In the genomic region with DNA sequence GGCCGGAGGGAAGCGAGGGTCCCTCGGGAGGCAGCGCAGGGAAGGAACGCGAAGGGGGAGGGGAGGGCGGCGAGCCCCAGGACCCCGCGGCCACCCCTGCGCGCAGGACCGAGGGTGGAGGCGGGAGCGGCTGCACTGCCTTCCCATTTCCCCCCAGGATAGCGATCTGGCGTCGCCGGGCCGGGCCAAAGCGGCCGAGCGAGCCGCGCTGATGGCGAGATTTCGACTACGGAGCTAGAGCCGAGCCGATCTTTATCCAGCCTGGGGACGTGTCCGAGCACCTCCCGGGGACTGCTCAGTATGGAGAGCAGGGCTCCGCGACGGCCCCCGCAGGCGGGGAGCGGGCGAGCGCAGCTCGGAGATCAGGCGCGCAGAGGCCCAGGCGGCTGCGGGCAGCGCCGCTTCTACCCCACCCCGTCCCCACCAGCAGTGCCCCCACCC, we compare ENCODE assay signal across 11 cellular contexts. TPM values are rescaled to one million over a fixed set of nuclear protein-coding genes. Genes with fewer than 3 reads are reported as not detected.
DNase-seq lines count a peak whose midpoint lies in the region; ATAC-seq and TF ChIP-seq lines count a peak whose summit lies in the region.
"Had no signal": no experiment of that assay in that cellular context is flagged by ENCODE, and none has a peak within 500 bp of the region (broad histone marks: within the 10 kb centered on the region; RNA-seq: fewer than 3 reads in every experiment).

No MANE protein-coding gene starts in this region.

- ATAC-seq in right cardiac atrium (peak; percentile 36 to 42), psoas muscle (peak in 1 of 4 donors; percentile 21), HG03378 (IDR thresholded peaks at IDR 0.05; ENCODE audit: unreplicated experiment) (no peak)
- ATAC-seq: activated T-helper 17 cell treated with anti-CD3 and anti-CD28 coated beads, Interleukin-2, amount 50 U/mL, for 72 hours had no signal

- no peak overlapping the region for H3K27ac ChIP-seq in BLaER1 treated with 17β-estradiol and CSF1 and Interleukin-3, amounts not matched to agents 10 nM and 100 nM
- H3K27ac ChIP-seq in right cardiac atrium (ENCODE audit: low read length) (no peak overlapping the region), psoas muscle (no peak overlapping the region)

- peaks cover 56 to 85% (median 70%) of the 10 kb centered on the region in 11 experiments for H3K27me3 ChIP-seq in BLaER1 treated with 17β-estradiol and CSF1 and Interleukin-3, amounts not matched to agents 10 nM and 100 nM
- H3K27me3 ChIP-seq in adipocyte (replicated peaks; ENCODE audit: control insufficient read depth, insufficient read depth, low read length) (peaks cover 74% of the 10 kb centered on the region), right cardiac atrium (ENCODE audit: control insufficient read depth, insufficient read depth) (no peaks in the 10 kb centered on the region), psoas muscle (ENCODE audit: insufficient read depth in 3 of 3, low read length in 2 of 3) (peaks cover 5 to 67% (median 10%) of the 10 kb centered on the region in 3 donors)

- H3K9ac ChIP-seq in BLaER1 treated with 17β-estradiol and CSF1 and Interleukin-3, amounts not matched to agents 10 nM and 100 nM = peak overlapping the region in 5 of 11 experiments; percentile 11 to 32 (median 19); a peak in 5 of 22 replicates
- no peak overlapping the region for H3K9ac ChIP-seq in adipocyte (ENCODE audit: low read length)

- H3K9me3 ChIP-seq in BLaER1 treated with 17β-estradiol and CSF1 and Interleukin-3, amounts not matched to agents 10 nM and 100 nM (replicated peaks in 1 of 11) = peaks cover 0 to 19% (median 5%) of the 10 kb centered on the region in 11 experiments; a peak in 7 of 22 replicates
- H3K9me3 ChIP-seq in adipocyte (ENCODE audit: control insufficient read depth, low read length) (peaks cover 6% of the 10 kb centered on the region), right cardiac atrium (ENCODE audit: control insufficient read depth, low read length) (no peaks in the 10 kb centered on the region), psoas muscle (no peaks in the 10 kb centered on the region)

- H3K4me1 ChIP-seq in BLaER1 treated with 17β-estradiol and CSF1 and Interleukin-3, amounts not matched to agents 10 nM and 100 nM = peaks cover 3 to 34% (median 23%) of the 10 kb centered on the region in 10 experiments; a peak in 17 of 20 replicates
- H3K4me1 ChIP-seq in adipocyte (ENCODE audit: control insufficient read depth, insufficient read depth, low read length) = no peaks in the 10 kb centered on the region
- H3K4me1 ChIP-seq in right cardiac atrium (ENCODE audit: control insufficient read depth, insufficient read depth, low read length) = no peaks in the 10 kb centered on the region
- H3K4me1 ChIP-seq in psoas muscle = peaks cover 4% of the 10 kb centered on the region

- intact Hi-C loops in right cardiac atrium (cut with DNase I) (loop anchor here in 1 of 4 donors (5.0 kb wide), 1 partner anchor 114 kb away; no protein-coding TSS in a partner anchor), psoas muscle (cut with DNase I) (no loop called here)

- no peak for TF ChIP-seq CTCF in psoas muscle (IDR thresholded peaks at IDR 0.05)

- H4K20me1 ChIP-seq in BLaER1 treated with 17β-estradiol and CSF1 and Interleukin-3, amounts not matched to agents 10 nM and 100 nM = peaks cover 0 to 10% (median 0%) of the 10 kb centered on the region in 11 experiments; a peak in 3 of 22 replicates

- peak overlapping the region; percentile 69 to 88 (median 82) for H3K4me2 ChIP-seq in BLaER1 treated with 17β-estradiol and CSF1 and Interleukin-3, amounts not matched to agents 10 nM and 100 nM

- no peak for DNase-seq in adipocyte (ENCODE audit: low read depth)
- peak; percentile 17 to 59 (median 46) for DNase-seq in right cardiac atrium
- no peak for DNase-seq in psoas muscle
- DNase-seq in cerebellar cortex (ENCODE audit: low spot score) = no peak
- DNase-seq in HCEC 1CT = no peak
- DNase-seq in activated T-cell treated with anti-CD3 and anti-CD28 coated beads, Interleukin-2, amount 50 U/mL, for 1 hour = no peak
- DNase-seq: effector memory CD4-positive, alpha-beta T cell; MV-4-11 had no signal

- peak overlapping the region; percentile 43 to 68 (median 57) for H3K4me3 ChIP-seq in BLaER1 treated with 17β-estradiol and CSF1 and Interleukin-3, amounts not matched to agents 10 nM and 100 nM
- H3K4me3 ChIP-seq in adipocyte (ENCODE audit: low read length) (peak overlapping the region; percentile 49), right cardiac atrium (ENCODE audit: low read length) (peak overlapping the region; percentile 47), psoas muscle (peak overlapping the region; percentile 58)

- 1% methylated on average over 49 of the region's 49 CpGs for WGBS in right cardiac atrium
- 0 to 3% (median 1%) methylated on average over 19 to 49 of the region's 49 CpGs for WGBS in psoas muscle, 3 donors

- no peaks in the 10 kb centered on the region for H3K36me3 ChIP-seq in BLaER1 treated with 17β-estradiol and CSF1 and Interleukin-3, amounts not matched to agents 10 nM and 100 nM
- H3K36me3 ChIP-seq in adipocyte (ENCODE audit: control insufficient read depth, insufficient read depth, low read length, severe bottlenecking) (no peaks in the 10 kb centered on the region), psoas muscle (ENCODE audit: insufficient read depth in 1 of 2, low read depth in 1 of 2) (no peaks in the 10 kb centered on the region)

RNA-seq across cellular contexts. Expression of a gene that starts 0.6 kb away (rescaled TPM):
- 10 to 100 TPM; 11.9 to 38.2 (median 14.8) TPM for total RNA-seq in right cardiac atrium
- polyA plus RNA-seq in right cardiac atrium = 7.3 TPM
- under 1 TPM; 0.07 to 0.93 (median 0.35) TPM for total RNA-seq in psoas muscle
- polyA plus RNA-seq in psoas muscle = under 1 TPM; 0.30 to 0.47 (median 0.30) TPM
- total RNA-seq: activated T-helper 17 cell treated with anti-CD3 and anti-CD28 coated beads, Interleukin-2, amount 50 U/mL, for 72 hours had no signal

Comparison
In these comparisons a context has a peak if more than half of its experiments do, and no peak if none do; other contexts are left out.
1. DNase-seq: peak in right cardiac atrium (3 of 3); none in adipocyte (single experiment), psoas muscle (0 of 2), cerebellar cortex (single experiment), HCEC 1CT (single experiment) and activated T-cell treated with anti-CD3 and anti-CD28 coated beads, Interleukin-2, amount 50 U/mL, for 1 hour (single experiment).
2. RNA of a gene that starts 0.6 kb away (total RNA-seq): 11.9 to 38.2 TPM in right cardiac atrium; 0.07 to 0.93 TPM in psoas muscle; every median in the first group is over 4 times any median in the second.
3. Peak in every context shown above with its lines, with median percentiles within 50 percentile points of each other: H3K4me3 ChIP-seq.